In the genomic region with DNA sequence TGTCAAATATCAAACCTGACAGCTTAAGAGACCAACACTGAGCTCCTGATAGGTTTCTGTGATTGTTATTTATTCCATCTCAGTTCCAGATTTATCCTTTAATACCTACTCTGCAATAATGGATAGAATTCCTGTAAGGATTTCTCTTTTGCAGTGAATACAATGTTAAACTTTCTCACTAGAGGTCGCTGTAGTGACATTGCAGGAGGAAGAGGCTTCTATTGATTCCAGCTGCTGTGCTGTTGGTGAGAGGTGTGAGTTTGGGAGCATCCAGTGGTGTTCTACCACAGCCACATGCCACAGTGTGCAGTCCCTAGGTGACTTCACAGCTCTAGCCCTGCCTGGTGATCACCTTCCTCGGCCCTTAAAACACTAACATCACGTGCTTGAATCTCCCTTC, we compare ENCODE assay signal across 1 cellular context.
TF ChIP-seq lines count a peak whose summit lies in the region.

No MANE protein-coding gene starts in this region.

TF ChIP-seq in GM23338, 12 proteins besides CTCF, POLR2A, EP300 and RAD21 (continued from another document):
- TF ChIP-seq ZNF462 (CRISPR knock-in tag; IDR thresholded peaks at IDR 0.05), result no peak
- TF ChIP-seq CREB1 (CRISPR knock-in tag; IDR thresholded peaks at IDR 0.05; ENCODE audit: low read depth), result no peak
- TF ChIP-seq ETS1 (IDR thresholded peaks at IDR 0.05), result no peak
- no peak for TF ChIP-seq JUNB (IDR thresholded peaks at IDR 0.05; ENCODE audit: unreplicated experiment)
- TF ChIP-seq POLR2AphosphoS5 (IDR thresholded peaks at IDR 0.05; ENCODE audit: low read depth), result no peak
- TF ChIP-seq ZNF331 (CRISPR knock-in tag; IDR thresholded peaks at IDR 0.05; ENCODE audit: low read depth), result no peak
- no peak for TF ChIP-seq ZNF114 (CRISPR knock-in tag; IDR thresholded peaks at IDR 0.05)
- TF ChIP-seq STAT1 (IDR thresholded peaks at IDR 0.05; ENCODE audit: unreplicated experiment), result no peak
TF ChIP-seq in GM23338: peak in this region for 0.
